Comparison of ENCODE assay signal across 1 cellular context in the genomic region with DNA sequence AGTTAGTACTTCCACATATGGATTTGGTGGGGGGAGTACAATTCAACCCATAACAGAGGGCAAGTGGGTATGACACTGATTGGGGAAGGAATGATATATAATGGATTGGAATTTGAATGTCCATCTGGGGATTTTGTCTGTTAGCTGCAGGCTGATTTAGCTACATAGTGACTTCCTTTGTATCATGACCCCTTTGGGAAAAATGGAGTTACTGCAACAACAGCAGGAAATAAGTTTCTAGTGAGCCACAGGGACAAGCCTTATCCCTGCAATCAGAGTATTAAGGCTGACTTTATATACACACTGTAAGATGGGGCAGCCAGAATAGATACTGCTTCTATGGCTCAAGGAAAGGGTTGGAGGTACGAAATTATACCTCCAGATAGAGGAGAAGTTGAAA.
TF ChIP-seq lines count a peak whose summit lies in the region.

No MANE protein-coding gene starts in this region.

TF ChIP-seq in HepG2, 621 proteins besides CTCF, POLR2A, EP300 and RAD21 (continued from another document):
- TF ChIP-seq ZBTB40 (IDR thresholded peaks at IDR 0.05) (no peak), ZBTB40 (CRISPR knock-in tag; IDR thresholded peaks at IDR 0.05) (no peak), JARID2 (CRISPR knock-in tag; IDR thresholded peaks at IDR 0.05; ENCODE audit: insufficient replicate concordance) (no peak), FOSL1 (CRISPR knock-in tag; IDR thresholded peaks at IDR 0.05; ENCODE audit: borderline replicate concordance) (no peak), RORA (CRISPR knock-in tag; IDR thresholded peaks at IDR 0.05) (no peak), MEF2D (CRISPR knock-in tag; IDR thresholded peaks at IDR 0.05) (no peak), NFKB2 (CRISPR knock-in tag; IDR thresholded peaks at IDR 0.05; ENCODE audit: borderline replicate concordance) (no peak), ZC3H13 (CRISPR knock-in tag; IDR thresholded peaks at IDR 0.05) (no peak), BCL6 (CRISPR knock-in tag; IDR thresholded peaks at IDR 0.05) (no peak)
